Comparison of ENCODE assay signal across 8 cellular contexts in genomic region chr14:50116986-50117385, GRCh38. TPM values are rescaled to one million over a fixed set of nuclear protein-coding genes. Genes with fewer than 3 reads are reported as not detected.
A peak's percentile ranks its signal among the peaks of the same experiment; 100 is the strongest.
DNase-seq lines count a peak whose midpoint lies in the region; ATAC-seq and TF ChIP-seq lines count a peak whose summit lies in the region.

No MANE protein-coding gene starts in this region.

- H3K4me3 ChIP-seq in WI38 (ENCODE audit: low read depth, low read length) (peak overlapping the region; percentile 79), iPS-20b (ENCODE audit: low read length) (peak overlapping the region; percentile 85)

- H3K4me3 Mint-ChIP-seq in stimulated activated naive CD8-positive, alpha-beta T cell treated with anti-CD3 and anti-CD28 coated beads, Interleukin-15, amount 100 ng/mL, for 72 hours, result peak overlapping the region; percentile 93 to 96

- H3K9me3 ChIP-seq in iPS-20b (ENCODE audit: insufficient read depth, low read depth, low read length), result no peaks in the 10 kb centered on the region

- H3K27ac ChIP-seq in iPS-20b (ENCODE audit: low read length), result peak overlapping the region; percentile 98

- no peaks in the 10 kb centered on the region for H3K27me3 ChIP-seq in iPS-20b (ENCODE audit: insufficient read depth, low read length)

- intact Hi-C loops in posterior vena cava (cut with DNase I), result no loop called here

- H3K4me1 ChIP-seq in iPS-20b (ENCODE audit: insufficient read depth, low read length), result peaks cover 6% of the 10 kb centered on the region; the same call in 1 of the 2 replicates

- H3K4me1 Mint-ChIP-seq in stimulated activated naive CD8-positive, alpha-beta T cell treated with anti-CD3 and anti-CD28 coated beads, Interleukin-15, amount 100 ng/mL, for 72 hours, result peaks cover 45% of the 10 kb centered on the region

- H3K27me3 Mint-ChIP-seq in stimulated activated naive CD8-positive, alpha-beta T cell treated with anti-CD3 and anti-CD28 coated beads, Interleukin-15, amount 100 ng/mL, for 72 hours, result no peaks in the 10 kb centered on the region

- no peaks in the 10 kb centered on the region for H3K9me3 Mint-ChIP-seq in stimulated activated naive CD8-positive, alpha-beta T cell treated with anti-CD3 and anti-CD28 coated beads, Interleukin-15, amount 100 ng/mL, for 72 hours

- TF ChIP-seq CTCF in WI38 (IDR thresholded peaks at IDR 0.05; ENCODE audit: low read depth, low read length), result no peak

- H3K36me3 ChIP-seq in iPS-20b (ENCODE audit: insufficient read depth, low read depth, low read length), result peaks cover 35% of the 10 kb centered on the region

- peak overlapping the region; percentile 96 for H3K9ac ChIP-seq in iPS-20b (ENCODE audit: low read depth, low read length)

- no peak for ATAC-seq in stimulated activated naive CD8-positive, alpha-beta T cell treated with anti-CD3 and anti-CD28 coated beads, Interleukin-15, amount 100 ng/mL, for 72 hours
- ATAC-seq in HG03095 (IDR thresholded peaks at IDR 0.05; ENCODE audit: unreplicated experiment) (no peak), GM19452 (IDR thresholded peaks at IDR 0.05; ENCODE audit: unreplicated experiment) (no peak)

- DNase-seq in DMS 273 (lab: John Stamatoyannopoulos, UW; ENCODE audit: unreplicated experiment), result peak; percentile 20
- no peak for DNase-seq in DMS 273 treated with DMSO at 0.1 percent for 48 hours (lab: John Stamatoyannopoulos, UW)
- DNase-seq in stimulated activated naive CD8-positive, alpha-beta T cell treated with anti-CD3 and anti-CD28 coated beads, Interleukin-15, amount 100 ng/mL, for 72 hours, result no peak
- DNase-seq in posterior vena cava (ENCODE audit: low spot score), result no peak

- peak overlapping the region; percentile 98 to 99 for H3K27ac Mint-ChIP-seq in stimulated activated naive CD8-positive, alpha-beta T cell treated with anti-CD3 and anti-CD28 coated beads, Interleukin-15, amount 100 ng/mL, for 72 hours

RNA-seq across cellular contexts. Expression of gene VCPKMT, which starts 0.6 kb away (rescaled TPM):
- 1 to 10 TPM; 5.8 to 6.2 TPM for total RNA-seq in posterior vena cava
